10 cellular contexts compared by ENCODE assay signal in the genomic region with DNA sequence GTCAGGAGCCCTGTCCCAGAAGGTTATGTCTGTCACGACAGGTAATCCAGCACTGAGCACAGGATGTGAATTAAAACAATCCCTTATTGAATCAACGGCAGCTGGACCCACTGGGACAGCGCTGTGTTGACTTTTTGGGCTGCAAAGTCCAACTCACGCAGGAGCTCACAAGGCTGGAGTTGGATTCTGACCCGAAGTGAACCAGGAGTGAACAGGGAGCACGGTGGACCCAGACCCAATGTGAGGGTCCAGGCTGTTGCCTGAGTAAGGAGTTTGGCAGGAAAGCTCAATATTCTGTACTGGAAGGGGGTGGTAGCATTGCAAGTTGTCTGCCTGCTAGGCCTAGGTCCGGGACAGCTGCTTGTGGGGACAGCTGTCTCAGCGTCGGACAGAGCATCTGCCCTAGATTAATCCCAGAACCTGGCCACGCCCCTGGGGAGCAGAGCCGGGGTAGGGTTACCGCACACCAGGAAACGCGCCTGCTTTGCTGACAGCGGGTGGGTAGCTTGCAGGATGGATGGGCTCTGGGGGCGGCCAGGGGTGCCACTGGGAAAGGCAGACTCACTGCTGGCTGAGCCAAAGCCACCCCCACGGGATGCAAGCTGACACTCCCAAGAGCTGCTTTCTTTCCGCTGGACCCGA. TPM values are rescaled to one million over a fixed set of nuclear protein-coding genes. Genes with fewer than 3 reads are reported as not detected.
A peak's percentile ranks its signal among the peaks of the same experiment; 100 is the strongest.
DNase-seq lines count a peak whose midpoint lies in the region; ATAC-seq and TF ChIP-seq lines count a peak whose summit lies in the region.
"Had no signal": no experiment of that assay in that cellular context is flagged by ENCODE, and none has a peak within 500 bp of the region (broad histone marks: within the 10 kb centered on the region; RNA-seq: fewer than 3 reads in every experiment).

No MANE protein-coding gene starts in this region.

- H2BK12ac ChIP-seq in mesenchymal stem cell (ENCODE audit: low read length in 2 of 2): no peak overlapping the region

- peaks cover 10% of the 10 kb centered on the region for H3K4me1 ChIP-seq in mesenchymal stem cell (ENCODE audit: control insufficient read depth, insufficient read depth, low read depth, low read length)

- H3K4me2 ChIP-seq in mesenchymal stem cell (ENCODE audit: low read length, poor library complexity, severe bottlenecking): peak overlapping the region; percentile 40

- DNase-seq in AG04450 (ENCODE audit: low read depth, low spot score): no peak
- peak; percentile 23 for DNase-seq in ELR (ENCODE audit: low read depth)
- peak; percentile 84 for DNase-seq in SHP77 (lab: John Stamatoyannopoulos, UW)
- peak; percentile 8 for DNase-seq in mesenchymal stem cell
- no peak for DNase-seq in COLO829 (ENCODE audit: low spot score)
- DNase-seq in putamen (ENCODE audit: low spot score): no peak
- DNase-seq: T-helper 9 cell had no signal

- no peaks in the 10 kb centered on the region; the same call in 1 of the 2 replicates for H3K9me3 ChIP-seq in AG04450 (ENCODE audit: control insufficient read depth, insufficient read depth, low read length)
- peaks cover under 1% of the 10 kb centered on the region for H3K9me3 ChIP-seq in mesenchymal stem cell (ENCODE audit: control insufficient read depth, low read length)
- H3K9me3 ChIP-seq: HAP-1 had no signal

- H2AK5ac ChIP-seq in mesenchymal stem cell (ENCODE audit: low read length, severe bottlenecking): no peak overlapping the region

- H3K9ac ChIP-seq in mesenchymal stem cell (ENCODE audit: low read length): no peak overlapping the region

- no peak overlapping the region for H4K91ac ChIP-seq in mesenchymal stem cell (ENCODE audit: low read length)

- CTCF ChIA-PET in AG04450 (lab: Charles Lee): interaction anchor here (0.7 to 0.8 kb wide), 2 partner anchors 22 to 152 kb away, joined by 3 read pairs; no protein-coding TSS in a partner anchor

- no peaks in the 10 kb centered on the region for H3K79me1 ChIP-seq in mesenchymal stem cell (replicated peaks; ENCODE audit: low read length, poor library complexity, severe bottlenecking)

- no peak overlapping the region for H2BK15ac ChIP-seq in mesenchymal stem cell (ENCODE audit: low read depth, poor library complexity, severe bottlenecking)

- H2BK120ac ChIP-seq in mesenchymal stem cell (ENCODE audit: low read depth, low read length): no peak overlapping the region

- H3K27me3 ChIP-seq in AG04450 (ENCODE audit: control insufficient read depth, insufficient read depth, low read length): peaks cover 16% of the 10 kb centered on the region
- H3K27me3 ChIP-seq in mesenchymal stem cell (ENCODE audit: control insufficient read depth in 1 of 2, insufficient read depth in 1 of 2, low read length in 2 of 2): peaks cover 20 to 57% of the 10 kb centered on the region in 2 experiments

- H3K14ac ChIP-seq in mesenchymal stem cell (ENCODE audit: low read length in 2 of 2): no peak overlapping the region

- POLR2A ChIA-PET in AG04450 (lab: Yijun Ruan, JAX): no interaction called here

- no peak overlapping the region for H3K18ac ChIP-seq in mesenchymal stem cell (ENCODE audit: low read depth in 1 of 2, low read length in 2 of 2)

- no peak overlapping the region for H2BK5ac ChIP-seq in mesenchymal stem cell (ENCODE audit: low read depth, low read length, poor library complexity, severe bottlenecking)

- peak overlapping the region; percentile 0; the same call in 1 of the 2 replicates for H3K4me3 ChIP-seq in AG04450 (ENCODE audit: low read depth, low read length)
- H3K4me3 ChIP-seq in mesenchymal stem cell (ENCODE audit: insufficient read depth in 1 of 2, low read depth in 1 of 2, low read length in 2 of 2): peak overlapping the region in 1 of 2 experiments; percentile 66
- H3K4me3 ChIP-seq: HAP-1 had no signal

- H2AFZ ChIP-seq in mesenchymal stem cell (ENCODE audit: low read depth, low read length): no peak overlapping the region

- ATAC-seq in GM21423 (IDR thresholded peaks at IDR 0.05; ENCODE audit: unreplicated experiment) (no peak), HG03521 (IDR thresholded peaks at IDR 0.05; ENCODE audit: unreplicated experiment) (no peak)

- H3K23ac ChIP-seq in mesenchymal stem cell (ENCODE audit: low read length in 2 of 2): no peak overlapping the region

- WGBS in mesenchymal stem cell: 56% methylated on average over 19 of the region's 19 CpGs

- H3K27ac ChIP-seq in AG04450 (ENCODE audit: low read depth, low read length) (no peak overlapping the region), mesenchymal stem cell (ENCODE audit: low read length, poor library complexity, severe bottlenecking) (no peak overlapping the region)

- H3K36me3 ChIP-seq in mesenchymal stem cell (ENCODE audit: control insufficient read depth in 1 of 2, insufficient read depth in 2 of 2, low read depth in 1 of 2, low read length in 2 of 2): no peaks in the 10 kb centered on the region
- H3K36me3 ChIP-seq: HAP-1 had no signal

- no peak for TF ChIP-seq CTCF in AG04450 (IDR thresholded peaks at IDR 0.05; ENCODE audit: low read depth, low read length)

- H3K4ac ChIP-seq in mesenchymal stem cell (ENCODE audit: low read depth in 1 of 2, low read length in 2 of 2): no peak overlapping the region

- no peak overlapping the region for H4K8ac ChIP-seq in mesenchymal stem cell (ENCODE audit: low read length)

RNA-seq across cellular contexts. Expression of a gene that starts 24.0 kb away (rescaled TPM):
- polyA plus RNA-seq in AG04450 (2011; rRNA removed): 0.06 TPM in 1 of 2 replicates, not detected in the other
- polyA minus RNA-seq in AG04450 (2011; rRNA and poly(A)+ RNA removed): not detected in 2 replicates
- polyA plus RNA-seq in mesenchymal stem cell (2013, experiment 1 of 2): not detected
- polyA plus RNA-seq in mesenchymal stem cell (2013, experiment 2 of 2): not detected

Comparison
In these comparisons a context has a peak if more than half of its experiments do, and no peak if none do; other contexts are left out.
1. DNase-seq: peak in ELR (single experiment), SHP77 (2 of 2) and mesenchymal stem cell (single experiment); none in AG04450 (single experiment), COLO829 (single experiment) and putamen (single experiment).